In the genomic region with DNA sequence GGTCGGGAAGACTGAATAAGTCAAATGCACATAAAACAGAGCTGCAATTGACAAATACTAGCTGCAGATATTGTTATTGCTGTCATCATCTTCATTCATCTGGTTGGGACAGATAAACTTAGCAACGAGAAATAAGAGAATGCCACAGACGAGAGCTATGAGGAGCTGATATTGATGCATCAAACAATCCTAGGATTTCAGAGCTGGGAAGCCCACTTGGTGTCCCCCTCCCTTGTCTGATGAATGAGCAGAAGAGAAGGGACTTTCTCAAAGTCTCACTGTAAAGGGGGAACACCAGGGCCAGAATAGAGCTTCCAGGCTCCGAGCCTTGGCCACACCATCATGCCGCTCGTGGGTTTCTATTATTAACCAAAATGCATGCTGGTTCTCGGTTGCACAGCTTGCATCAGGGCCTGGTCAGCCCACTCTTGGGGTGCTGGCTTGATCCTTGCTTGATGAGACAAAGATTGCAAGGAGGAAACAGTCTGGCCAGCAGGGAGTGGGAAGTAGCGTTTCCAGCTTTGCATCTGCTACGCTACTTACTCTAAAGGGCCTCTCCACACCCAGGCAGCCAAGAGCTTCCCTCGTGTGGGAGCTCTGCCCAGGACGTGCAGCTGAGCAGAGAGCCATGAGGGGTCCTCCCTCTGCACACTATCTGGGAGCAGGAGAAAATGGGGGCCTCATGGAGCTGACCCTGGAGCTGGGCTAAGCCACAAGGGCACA, we compare ENCODE assay signal across 1 cellular context.
TF ChIP-seq lines count a peak whose summit lies in the region.

No MANE protein-coding gene starts in this region.

TF ChIP-seq in H1, 55 proteins besides CTCF, POLR2A, EP300 and RAD21:
- TF ChIP-seq BACH1 (IDR thresholded peaks at IDR 0.05; ENCODE audit: low read length), result no peak
- no peak for TF ChIP-seq KDM5A (IDR thresholded peaks at IDR 0.05; ENCODE audit: low read length)
- no peak for TF ChIP-seq ATF3 (IDR thresholded peaks at IDR 0.05; ENCODE audit: insufficient read depth, low read depth, low read length)
- no peak for TF ChIP-seq SIX5 (IDR thresholded peaks at IDR 0.05; ENCODE audit: low read depth, low read length)
- no peak for TF ChIP-seq TAF1 (IDR thresholded peaks at IDR 0.05; ENCODE audit: low read depth, low read length)
- TF ChIP-seq RFX5 (IDR thresholded peaks at IDR 0.05; ENCODE audit: borderline replicate concordance, low read depth, low read length), result no peak
- TF ChIP-seq ZNF274 (IDR thresholded peaks at IDR 0.05; ENCODE audit: borderline replicate concordance, extremely low read depth, low read length), result no peak
- no peak for TF ChIP-seq GTF2F1 (IDR thresholded peaks at IDR 0.05; ENCODE audit: borderline replicate concordance, low read depth, low read length)
- TF ChIP-seq, protein P1, sequence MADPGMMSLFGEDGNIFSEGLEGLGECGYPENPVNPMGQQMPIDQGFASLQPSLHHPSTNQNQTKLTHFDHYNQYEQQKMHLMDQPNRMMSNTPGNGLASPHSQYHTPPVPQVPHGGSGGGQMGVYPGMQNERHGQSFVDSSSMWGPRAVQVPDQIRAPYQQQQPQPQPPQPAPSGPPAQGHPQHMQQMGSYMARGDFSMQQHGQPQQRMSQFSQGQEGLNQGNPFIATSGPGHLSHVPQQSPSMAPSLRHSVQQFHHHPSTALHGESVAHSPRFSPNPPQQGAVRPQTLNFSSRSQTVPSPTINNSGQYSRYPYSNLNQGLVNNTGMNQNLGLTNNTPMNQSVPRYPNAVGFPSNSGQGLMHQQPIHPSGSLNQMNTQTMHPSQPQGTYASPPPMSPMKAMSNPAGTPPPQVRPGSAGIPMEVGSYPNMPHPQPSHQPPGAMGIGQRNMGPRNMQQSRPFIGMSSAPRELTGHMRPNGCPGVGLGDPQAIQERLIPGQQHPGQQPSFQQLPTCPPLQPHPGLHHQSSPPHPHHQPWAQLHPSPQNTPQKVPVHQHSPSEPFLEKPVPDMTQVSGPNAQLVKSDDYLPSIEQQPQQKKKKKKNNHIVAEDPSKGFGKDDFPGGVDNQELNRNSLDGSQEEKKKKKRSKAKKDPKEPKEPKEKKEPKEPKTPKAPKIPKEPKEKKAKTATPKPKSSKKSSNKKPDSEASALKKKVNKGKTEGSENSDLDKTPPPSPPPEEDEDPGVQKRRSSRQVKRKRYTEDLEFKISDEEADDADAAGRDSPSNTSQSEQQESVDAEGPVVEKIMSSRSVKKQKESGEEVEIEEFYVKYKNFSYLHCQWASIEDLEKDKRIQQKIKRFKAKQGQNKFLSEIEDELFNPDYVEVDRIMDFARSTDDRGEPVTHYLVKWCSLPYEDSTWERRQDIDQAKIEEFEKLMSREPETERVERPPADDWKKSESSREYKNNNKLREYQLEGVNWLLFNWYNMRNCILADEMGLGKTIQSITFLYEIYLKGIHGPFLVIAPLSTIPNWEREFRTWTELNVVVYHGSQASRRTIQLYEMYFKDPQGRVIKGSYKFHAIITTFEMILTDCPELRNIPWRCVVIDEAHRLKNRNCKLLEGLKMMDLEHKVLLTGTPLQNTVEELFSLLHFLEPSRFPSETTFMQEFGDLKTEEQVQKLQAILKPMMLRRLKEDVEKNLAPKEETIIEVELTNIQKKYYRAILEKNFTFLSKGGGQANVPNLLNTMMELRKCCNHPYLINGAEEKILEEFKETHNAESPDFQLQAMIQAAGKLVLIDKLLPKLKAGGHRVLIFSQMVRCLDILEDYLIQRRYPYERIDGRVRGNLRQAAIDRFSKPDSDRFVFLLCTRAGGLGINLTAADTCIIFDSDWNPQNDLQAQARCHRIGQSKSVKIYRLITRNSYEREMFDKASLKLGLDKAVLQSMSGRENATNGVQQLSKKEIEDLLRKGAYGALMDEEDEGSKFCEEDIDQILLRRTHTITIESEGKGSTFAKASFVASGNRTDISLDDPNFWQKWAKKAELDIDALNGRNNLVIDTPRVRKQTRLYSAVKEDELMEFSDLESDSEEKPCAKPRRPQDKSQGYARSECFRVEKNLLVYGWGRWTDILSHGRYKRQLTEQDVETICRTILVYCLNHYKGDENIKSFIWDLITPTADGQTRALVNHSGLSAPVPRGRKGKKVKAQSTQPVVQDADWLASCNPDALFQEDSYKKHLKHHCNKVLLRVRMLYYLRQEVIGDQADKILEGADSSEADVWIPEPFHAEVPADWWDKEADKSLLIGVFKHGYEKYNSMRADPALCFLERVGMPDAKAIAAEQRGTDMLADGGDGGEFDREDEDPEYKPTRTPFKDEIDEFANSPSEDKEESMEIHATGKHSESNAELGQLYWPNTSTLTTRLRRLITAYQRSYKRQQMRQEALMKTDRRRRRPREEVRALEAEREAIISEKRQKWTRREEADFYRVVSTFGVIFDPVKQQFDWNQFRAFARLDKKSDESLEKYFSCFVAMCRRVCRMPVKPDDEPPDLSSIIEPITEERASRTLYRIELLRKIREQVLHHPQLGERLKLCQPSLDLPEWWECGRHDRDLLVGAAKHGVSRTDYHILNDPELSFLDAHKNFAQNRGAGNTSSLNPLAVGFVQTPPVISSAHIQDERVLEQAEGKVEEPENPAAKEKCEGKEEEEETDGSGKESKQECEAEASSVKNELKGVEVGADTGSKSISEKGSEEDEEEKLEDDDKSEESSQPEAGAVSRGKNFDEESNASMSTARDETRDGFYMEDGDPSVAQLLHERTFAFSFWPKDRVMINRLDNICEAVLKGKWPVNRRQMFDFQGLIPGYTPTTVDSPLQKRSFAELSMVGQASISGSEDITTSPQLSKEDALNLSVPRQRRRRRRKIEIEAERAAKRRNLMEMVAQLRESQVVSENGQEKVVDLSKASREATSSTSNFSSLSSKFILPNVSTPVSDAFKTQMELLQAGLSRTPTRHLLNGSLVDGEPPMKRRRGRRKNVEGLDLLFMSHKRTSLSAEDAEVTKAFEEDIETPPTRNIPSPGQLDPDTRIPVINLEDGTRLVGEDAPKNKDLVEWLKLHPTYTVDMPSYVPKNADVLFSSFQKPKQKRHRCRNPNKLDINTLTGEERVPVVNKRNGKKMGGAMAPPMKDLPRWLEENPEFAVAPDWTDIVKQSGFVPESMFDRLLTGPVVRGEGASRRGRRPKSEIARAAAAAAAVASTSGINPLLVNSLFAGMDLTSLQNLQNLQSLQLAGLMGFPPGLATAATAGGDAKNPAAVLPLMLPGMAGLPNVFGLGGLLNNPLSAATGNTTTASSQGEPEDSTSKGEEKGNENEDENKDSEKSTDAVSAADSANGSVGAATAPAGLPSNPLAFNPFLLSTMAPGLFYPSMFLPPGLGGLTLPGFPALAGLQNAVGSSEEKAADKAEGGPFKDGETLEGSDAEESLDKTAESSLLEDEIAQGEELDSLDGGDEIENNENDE (IDR thresholded peaks at IDR 0.05; ENCODE audit: insufficient replicate concordance, low read length), result no peak
- no peak for TF ChIP-seq CBX8 (IDR thresholded peaks at IDR 0.05; ENCODE audit: borderline replicate concordance, low read depth, low read length)
- TF ChIP-seq KDM1A (IDR thresholded peaks at IDR 0.05; ENCODE audit: borderline replicate concordance, low read length), result no peak
- no peak for TF ChIP-seq RBBP5 (IDR thresholded peaks at IDR 0.05; ENCODE audit: borderline replicate concordance, low read depth, low read length)
- no peak for TF ChIP-seq CHD1 (IDR thresholded peaks at IDR 0.05; ENCODE audit: low read depth, low read length)
- TF ChIP-seq MAFK (IDR thresholded peaks at IDR 0.05; ENCODE audit: low read depth, low read length), result no peak
- no peak for TF ChIP-seq CEBPB (IDR thresholded peaks at IDR 0.05; ENCODE audit: low read depth, low read length)
- TF ChIP-seq CHD2 (IDR thresholded peaks at IDR 0.05; ENCODE audit: low read length), result no peak
- no peak for TF ChIP-seq TAF7 (optimal IDR thresholded peaks at IDR 0.05; ENCODE audit: borderline replicate concordance, low read depth, low read length)
- TF ChIP-seq CREB1 (IDR thresholded peaks at IDR 0.05), result no peak
